In genomic region chr2:113233593-113234550, GRCh38 we compare ENCODE assay signal across 9 cellular contexts. TPM values are rescaled to one million over a fixed set of nuclear protein-coding genes. Genes with fewer than 3 reads are reported as not detected.
DNase-seq lines count a peak whose midpoint lies in the region; ATAC-seq and TF ChIP-seq lines count a peak whose summit lies in the region.
"Had no signal": no experiment of that assay in that cellular context is flagged by ENCODE, and none has a peak within 500 bp of the region (broad histone marks: within the 10 kb centered on the region; RNA-seq: fewer than 3 reads in every experiment).

No MANE protein-coding gene starts in this region.

- H3K36me3 ChIP-seq in HEK293 (ENCODE audit: control insufficient read depth in 2 of 2, insufficient read depth in 1 of 2, low read length in 2 of 2) (no peaks in the 10 kb centered on the region), adrenal gland (replicated peaks in 1 of 2) (no peaks in the 10 kb centered on the region)

- H3K27ac Mint-ChIP-seq in mesothelial cell of epicardium = peak overlapping the region; percentile 25

- no peaks in the 10 kb centered on the region for H3K9me3 Mint-ChIP-seq in mesothelial cell of epicardium

- WGBS in adrenal gland, 4 donors = 66 to 79% (median 74%) methylated on average over 6 to 9 of the region's 9 CpGs

- H3K4me1 Mint-ChIP-seq in mesothelial cell of epicardium = peaks cover 43% of the 10 kb centered on the region

- TF ChIP-seq POLR2A in adrenal gland (IDR thresholded peaks at IDR 0.05) = no peak

- no peak overlapping the region for H3K27ac ChIP-seq in HEK293 (ENCODE audit: extremely low read depth, low read depth, low read length)
- peak overlapping the region; percentile 5 to 79 (median 75) for H3K27ac ChIP-seq in adrenal gland

- no peak overlapping the region for H3K4me3 ChIP-seq in HEK293 (ENCODE audit: low read depth, low read length)
- H3K4me3 ChIP-seq in adrenal gland = no peak overlapping the region

- ATAC-seq in HG03439 (IDR thresholded peaks at IDR 0.05; ENCODE audit: unreplicated experiment) = no peak

- POLR2A ChIA-PET in HEK293 (lab: Yijun Ruan, JAX) = no interaction called here

- no peaks in the 10 kb centered on the region for H3K27me3 Mint-ChIP-seq in mesothelial cell of epicardium (ENCODE audit: low read depth)

- intact Hi-C loops in adrenal gland (cut with DNase I) = no loop called here

- CTCF ChIA-PET in HEK293 (lab: Yijun Ruan, JAX) = interaction anchor here (0.6 to 1.6 kb wide), 5 partner anchors 14 to 156 kb away, joined by 3 to 8 read pairs (median 4); no protein-coding TSS in a partner anchor

- H3K4me3 Mint-ChIP-seq in mesothelial cell of epicardium = no peak overlapping the region

- no peaks in the 10 kb centered on the region for H3K36me3 Mint-ChIP-seq in mesothelial cell of epicardium

- H3K9me3 ChIP-seq in HEK293 (ENCODE audit: control insufficient read depth, insufficient read depth, low read depth, low read length) (no peaks in the 10 kb centered on the region), adrenal gland (replicated peaks in 1 of 3) (no peaks in the 10 kb centered on the region)

- no peaks in the 10 kb centered on the region for H3K27me3 ChIP-seq in adrenal gland

- TF ChIP-seq CTCF in HEK293 (tag by site-specific recombination; IDR thresholded peaks at IDR 0.05) = no peak
- peak in 5 of 6 experiments; percentile 27 to 48 (median 33) for TF ChIP-seq CTCF in adrenal gland (IDR thresholded peaks at IDR 0.05)
- no peak for TF ChIP-seq CTCF in mesothelial cell of epicardium (IDR thresholded peaks at IDR 0.05; ENCODE audit: unreplicated experiment)

- H3K4me1 ChIP-seq in HEK293 (ENCODE audit: control insufficient read depth, insufficient read depth, low read length) (no peaks in the 10 kb centered on the region), adrenal gland (replicated peaks in 1 of 2) (peaks cover 43 to 45% of the 10 kb centered on the region in 2 donors)

- DNase-seq in DMS 273 (lab: John Stamatoyannopoulos, UW; ENCODE audit: unreplicated experiment) (peak; percentile 78), adrenal gland (peak; percentile 71 to 85 (median 83)), mesothelial cell of epicardium (ENCODE audit: low spot score in 2 of 2, unreplicated experiment in 2 of 2) (no peak), Kasumi-1 (lab: John Stamatoyannopoulos, UW) (no peak), NOMO-1 (lab: John Stamatoyannopoulos, UW; ENCODE audit: unreplicated experiment in 2 of 2) (no peak), nucleus accumbens (lab: John Stamatoyannopoulos, UW) (no peak)
- DNase-seq: SHP77 had no signal

TF ChIP-seq in HEK293, 187 proteins besides CTCF, POLR2A, EP300 and RAD21:
- TF ChIP-seq ZNF335 (tag by site-specific recombination; conservative IDR thresholded peaks at IDR 0.05) = no peak
- TF ChIP-seq GLIS2 (tag by site-specific recombination; IDR thresholded peaks at IDR 0.05) = no peak
- TF ChIP-seq ZFP37 (tag by site-specific recombination; IDR thresholded peaks at IDR 0.05) = no peak
- TF ChIP-seq EGR2 (tag by site-specific recombination; IDR thresholded peaks at IDR 0.05; ENCODE audit: low read depth) = peak; percentile 89
- TF ChIP-seq ZFHX2 (tag by site-specific recombination; conservative IDR thresholded peaks at IDR 0.05) = peak; percentile 85
- TF ChIP-seq GLI4 (tag by site-specific recombination; IDR thresholded peaks at IDR 0.05) = no peak
- no peak for TF ChIP-seq ZNF274 (IDR thresholded peaks at IDR 0.05; ENCODE audit: low read length)
- TF ChIP-seq ZNF274 (tag by site-specific recombination; IDR thresholded peaks at IDR 0.05; ENCODE audit: borderline replicate concordance) = no peak
TF ChIP-seq in HEK293: peak in this region for 2.

RNA-seq across cellular contexts. Expression of gene PAX8, which starts 44.8 kb away (rescaled TPM):
- total RNA-seq in adrenal gland (10 to 100 TPM in 6 of 8 donors, 1 to 10 TPM in 2; 5.1 to 72.3 (median 14.5) TPM), mesothelial cell of epicardium (0.13 to 0.31 TPM in 2 of 3 replicates, not detected in the other)
- 10 to 100 TPM in 1 of 3 donors, 1 to 10 TPM in 2; 5.6 to 13.3 (median 6.7) TPM for polyA plus RNA-seq in adrenal gland

Comparison
In these comparisons a context has a peak if more than half of its experiments do, and no peak if none do; other contexts are left out.
1. DNase-seq: peak in DMS 273 (single experiment) and adrenal gland (7 of 7); none in mesothelial cell of epicardium (0 of 2), Kasumi-1 (0 of 2), NOMO-1 (0 of 2) and nucleus accumbens (0 of 56).
2. CTCF ChIP-seq: peak in adrenal gland (5 of 6); none in HEK293 (single experiment) and mesothelial cell of epicardium (single experiment).